ENCODE assay signal across 8 cellular contexts in genomic region chr9:132486706-132487350, GRCh38.
A peak's percentile ranks its signal among the peaks of the same experiment; 100 is the strongest.
DNase-seq lines count a peak whose midpoint lies in the region; ATAC-seq and TF ChIP-seq lines count a peak whose summit lies in the region.

No MANE protein-coding gene starts in this region.

- H3K27me3 Mint-ChIP-seq in activated CD8-positive, alpha-beta T cell treated with anti-CD3 and anti-CD28 coated beads for 36 hours, result peaks cover 48% of the 10 kb centered on the region

- no peaks in the 10 kb centered on the region for H3K36me3 ChIP-seq in Loucy (ENCODE audit: insufficient read depth, low read length)

- peak overlapping the region; percentile 33 for H3K9ac ChIP-seq in Loucy (ENCODE audit: low read depth, low read length, poor library complexity, severe bottlenecking)

- H3F3A ChIP-seq in Loucy (ENCODE audit: low read depth), result peaks cover 6% of the 10 kb centered on the region; the same call in 1 of the 2 replicates

- CTCF ChIA-PET in activated CD8-positive, alpha-beta T cell treated with anti-CD3 and anti-CD28 coated beads for 36 hours (lab: Charles Lee), result interaction anchor here (1.1 to 6.2 kb wide), 4 partner anchors 13 to 88 kb away, joined by 3 to 42 read pairs (median 8); no protein-coding TSS in a partner anchor

- no peak for TF ChIP-seq CTCF in Loucy (conservative IDR thresholded peaks at IDR 0.05; ENCODE audit: low read length)
- TF ChIP-seq CTCF in activated CD8-positive, alpha-beta T cell treated with anti-CD3 and anti-CD28 coated beads for 36 hours (IDR thresholded peaks at IDR 0.05), result no peak

- H3K79me2 ChIP-seq in Loucy (ENCODE audit: insufficient read depth, low read length), result no peaks in the 10 kb centered on the region

- POLR2A ChIA-PET in activated CD8-positive, alpha-beta T cell treated with anti-CD3 and anti-CD28 coated beads for 36 hours (lab: Charles Lee), result no interaction called here

- H3K9me3 Mint-ChIP-seq in activated CD8-positive, alpha-beta T cell treated with anti-CD3 and anti-CD28 coated beads for 36 hours, result no peaks in the 10 kb centered on the region

- H3K9me2 ChIP-seq in Loucy (replicated peaks; ENCODE audit: low read depth, low read length), result no peaks in the 10 kb centered on the region

- 0 out of 2 replicates have a peak overlapping the region, but pooled peaks have one; percentile 24 for H2AFZ ChIP-seq in Loucy (ENCODE audit: low read length)

- H3K27ac Mint-ChIP-seq in activated CD8-positive, alpha-beta T cell treated with anti-CD3 and anti-CD28 coated beads for 36 hours, result peak overlapping the region; percentile 87

- H3K4me2 ChIP-seq in Loucy (ENCODE audit: low read depth, low read length, poor library complexity, severe bottlenecking), result peak overlapping the region; percentile 74

- peak; percentile 93 for ATAC-seq in activated CD8-positive, alpha-beta T cell treated with anti-CD3 and anti-CD28 coated beads for 36 hours

- no peaks in the 10 kb centered on the region for H3K9me3 ChIP-seq in Loucy (ENCODE audit: insufficient read depth, low read depth, low read length)

- no peaks in the 10 kb centered on the region for H3K36me3 Mint-ChIP-seq in activated CD8-positive, alpha-beta T cell treated with anti-CD3 and anti-CD28 coated beads for 36 hours (ENCODE audit: low read depth)

- peak overlapping the region; percentile 47 for H3K4me3 ChIP-seq in Loucy (ENCODE audit: low read length, poor library complexity, severe bottlenecking)

- no peaks in the 10 kb centered on the region for H3K27me3 ChIP-seq in Loucy (ENCODE audit: insufficient read depth, low read length, poor library complexity, severe bottlenecking)

- peak overlapping the region; percentile 42 for H3K4me3 Mint-ChIP-seq in activated CD8-positive, alpha-beta T cell treated with anti-CD3 and anti-CD28 coated beads for 36 hours

- H4K20me1 ChIP-seq in Loucy (ENCODE audit: insufficient read depth, low read length, poor library complexity, severe bottlenecking), result no peaks in the 10 kb centered on the region

- intact Hi-C loops in activated CD8-positive, alpha-beta T cell treated with anti-CD3 and anti-CD28 coated beads for 36 hours (cut with micrococcal nuclease), result loop anchor here (5.0 kb wide), 2 partner anchors 35 to 75 kb away; partner anchors contain the start of gene CFAP77

- peaks cover 36% of the 10 kb centered on the region for H3K4me1 ChIP-seq in Loucy (ENCODE audit: insufficient read depth, low read length, poor library complexity, severe bottlenecking)

- peaks cover 27% of the 10 kb centered on the region for H3K4me1 Mint-ChIP-seq in activated CD8-positive, alpha-beta T cell treated with anti-CD3 and anti-CD28 coated beads for 36 hours (ENCODE audit: low read depth)

- peak; percentile 88 for DNase-seq in activated CD8-positive, alpha-beta T cell treated with anti-CD3 and anti-CD28 coated beads for 36 hours
- DNase-seq in effector CD4-positive, alpha-beta T cell, result peak; percentile 26
- DNase-seq in stimulated activated CD8-positive, alpha-beta memory T cell treated with anti-CD3 and anti-CD28 coated beads, Interleukin-15, amount 100 ng/mL, for 24 hours (ENCODE audit: low read depth), result peak; percentile 8
- DNase-seq in NOMO-1 treated with dmso at 0.1 percent for 144 hours (lab: John Stamatoyannopoulos, UW; ENCODE audit: unreplicated experiment), result no peak
- no peak for DNase-seq in GF-D8 (lab: John Stamatoyannopoulos, UW)
- DNase-seq in HPDE6-E6E7 (ENCODE audit: extremely low spot score), result no peak
- no peak for DNase-seq in NCI-H2029 treated with DMSO at 0.1 percent for 48 hours (lab: John Stamatoyannopoulos, UW)

Comparison
In these comparisons a context has a peak if more than half of its experiments do, and no peak if none do; other contexts are left out.
1. DNase-seq: peak in activated CD8-positive, alpha-beta T cell treated with anti-CD3 and anti-CD28 coated beads for 36 hours (single experiment), effector CD4-positive, alpha-beta T cell (single experiment) and stimulated activated CD8-positive, alpha-beta memory T cell treated with anti-CD3 and anti-CD28 coated beads, Interleukin-15, amount 100 ng/mL, for 24 hours (single experiment); none in NOMO-1 treated with dmso at 0.1 percent for 144 hours (single experiment), GF-D8 (single experiment), HPDE6-E6E7 (single experiment) and NCI-H2029 treated with DMSO at 0.1 percent for 48 hours (single experiment).